ENCODE assay signal across 14 cellular contexts in the genomic region with DNA sequence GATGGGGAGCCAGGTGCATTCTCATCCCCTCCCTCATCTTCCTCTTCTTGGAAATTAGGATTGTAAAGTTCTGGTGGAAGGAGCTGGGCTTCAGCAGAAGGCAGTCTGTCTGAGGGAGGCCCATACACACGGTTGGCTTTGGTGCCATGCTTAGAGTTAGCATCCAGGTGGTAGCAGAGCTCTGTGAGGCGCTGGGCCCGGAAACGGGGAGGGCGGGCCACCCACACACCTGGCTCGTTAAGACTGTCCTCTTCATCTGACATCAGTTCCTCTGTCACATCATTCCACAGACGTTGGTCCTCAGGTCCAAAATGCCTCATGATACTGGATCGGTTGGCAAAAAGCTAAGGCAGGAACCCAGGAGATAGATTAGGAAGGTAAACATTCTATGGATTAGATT. TPM values are rescaled to one million over a fixed set of nuclear protein-coding genes. Genes with fewer than 3 reads are reported as not detected.
DNase-seq lines count a peak whose midpoint lies in the region; ATAC-seq and TF ChIP-seq lines count a peak whose summit lies in the region.
"Had no signal": no experiment of that assay in that cellular context is flagged by ENCODE, and none has a peak within 500 bp of the region (broad histone marks: within the 10 kb centered on the region; RNA-seq: fewer than 3 reads in every experiment).

No MANE protein-coding gene starts in this region.

- H3K4me1 Mint-ChIP-seq in glutamatergic neuron (ENCODE audit: low read depth, unreplicated experiment), result no peaks in the 10 kb centered on the region
- H3K4me1 Mint-ChIP-seq in activated T-helper 17 cell treated with anti-CD3 and anti-CD28 coated beads, Interleukin-2, amount 50 U/mL, for 72 hours, result no peaks in the 10 kb centered on the region

- H3K79me2 ChIP-seq in OCI-LY1 (ENCODE audit: insufficient read depth, low read length), result no peaks in the 10 kb centered on the region
- no peaks in the 10 kb centered on the region for H3K79me2 ChIP-seq in Karpas-422 (ENCODE audit: low read length)

- DNase-seq in glutamatergic neuron, result no peak
- DNase-seq in suprapubic skin (ENCODE audit: low spot score in 2 of 2), result peak; percentile 44 to 63
- no peak for DNase-seq in Karpas-422

- H4K20me1 ChIP-seq in OCI-LY1 (ENCODE audit: insufficient read depth, low read length), result no peaks in the 10 kb centered on the region
- no peaks in the 10 kb centered on the region for H4K20me1 ChIP-seq in Karpas-422 (ENCODE audit: insufficient read depth, low read depth, low read length)

- TF ChIP-seq CTCF in OCI-LY1 (IDR thresholded peaks at IDR 0.05; ENCODE audit: low read length), result no peak
- no peak for TF ChIP-seq CTCF in glutamatergic neuron (IDR thresholded peaks at IDR 0.05; ENCODE audit: partially characterized antibody, unreplicated experiment)
- TF ChIP-seq CTCF in suprapubic skin (IDR thresholded peaks at IDR 0.05), result no peak

- H3K9me3 ChIP-seq in OCI-LY1 (ENCODE audit: low read length) (no peaks in the 10 kb centered on the region), suprapubic skin (no peaks in the 10 kb centered on the region), Karpas-422 (ENCODE audit: low read length) (no peaks in the 10 kb centered on the region)
- H3K9me3 ChIP-seq: BLaER1, HAP-1 had no signal

- no peak for TF ChIP-seq EP300 in suprapubic skin (IDR thresholded peaks at IDR 0.05)

- H3K4me2 ChIP-seq in OCI-LY1 (ENCODE audit: low read length) (no peak overlapping the region), Karpas-422 (ENCODE audit: low read depth, low read length, poor library complexity, severe bottlenecking) (no peak overlapping the region)
- H3K4me2 ChIP-seq: BLaER1, GM23338, PC-9 had no signal

- H2AFZ ChIP-seq in OCI-LY1 (ENCODE audit: low read length) (no peak overlapping the region), Karpas-422 (ENCODE audit: low read length) (no peak overlapping the region)
- H2AFZ ChIP-seq: GM23338, PC-9 had no signal

- no peak for TF ChIP-seq POLR2A in suprapubic skin (IDR thresholded peaks at IDR 0.05)

- H3K9me3 Mint-ChIP-seq in glutamatergic neuron (ENCODE audit: unreplicated experiment), result no peaks in the 10 kb centered on the region
- no peaks in the 10 kb centered on the region for H3K9me3 Mint-ChIP-seq in activated T-helper 17 cell treated with anti-CD3 and anti-CD28 coated beads, Interleukin-2, amount 50 U/mL, for 72 hours
- H3K9me3 Mint-ChIP-seq: CD4-positive, CD25-positive, alpha-beta regulatory T cell had no signal

- 81% methylated on average over 8 of the region's 8 CpGs for WGBS in suprapubic skin

- H3K27me3 Mint-ChIP-seq in glutamatergic neuron (ENCODE audit: unreplicated experiment), result no peaks in the 10 kb centered on the region
- no peaks in the 10 kb centered on the region for H3K27me3 Mint-ChIP-seq in activated T-helper 17 cell treated with anti-CD3 and anti-CD28 coated beads, Interleukin-2, amount 50 U/mL, for 72 hours
- H3K27me3 Mint-ChIP-seq: CD4-positive, CD25-positive, alpha-beta regulatory T cell had no signal

- H3K4me1 ChIP-seq in OCI-LY1 (ENCODE audit: insufficient read depth, low read length, severe bottlenecking) (peaks cover 14% of the 10 kb centered on the region), suprapubic skin (peaks cover 12% of the 10 kb centered on the region), Karpas-422 (ENCODE audit: low read length) (no peaks in the 10 kb centered on the region)

- no peak for ATAC-seq in activated T-helper 17 cell treated with anti-CD3 and anti-CD28 coated beads, Interleukin-2, amount 50 U/mL, for 72 hours (replicated peaks)

- H3K9me2 ChIP-seq in OCI-LY1 (ENCODE audit: low read depth, low read length) (no peaks in the 10 kb centered on the region), Karpas-422 (replicated peaks; ENCODE audit: insufficient read depth, low read length) (no peaks in the 10 kb centered on the region)

- no peak overlapping the region for H3K9ac ChIP-seq in OCI-LY1 (ENCODE audit: low read length)
- H3K9ac ChIP-seq in Karpas-422 (ENCODE audit: low read length), result no peak overlapping the region
- H3K9ac ChIP-seq: BLaER1 had no signal

- H3K36me3 Mint-ChIP-seq in glutamatergic neuron (ENCODE audit: unreplicated experiment), result no peaks in the 10 kb centered on the region
- no peaks in the 10 kb centered on the region for H3K36me3 Mint-ChIP-seq in activated T-helper 17 cell treated with anti-CD3 and anti-CD28 coated beads, Interleukin-2, amount 50 U/mL, for 72 hours (ENCODE audit: low read depth)

- H3K27ac Mint-ChIP-seq in glutamatergic neuron (ENCODE audit: unreplicated experiment), result peak overlapping the region; percentile 2
- H3K27ac Mint-ChIP-seq in activated T-helper 17 cell treated with anti-CD3 and anti-CD28 coated beads, Interleukin-2, amount 50 U/mL, for 72 hours, result no peak overlapping the region
- H3K27ac Mint-ChIP-seq: CD4-positive, CD25-positive, alpha-beta regulatory T cell; GM23338 had no signal

- H3K27me3 ChIP-seq in OCI-LY1 (ENCODE audit: insufficient read depth, low read length) (0 out of 2 replicates have a peak, but pooled peaks cover 3% of the 10 kb centered on the region), suprapubic skin (no peaks in the 10 kb centered on the region), Karpas-422 (ENCODE audit: low read length) (no peaks in the 10 kb centered on the region)
- H3K27me3 ChIP-seq: BLaER1 had no signal

- peak overlapping the region; percentile 12 for H3K27ac ChIP-seq in OCI-LY1 (ENCODE audit: low read depth, low read length, poor library complexity, severe bottlenecking)
- no peak overlapping the region for H3K27ac ChIP-seq in suprapubic skin
- H3K27ac ChIP-seq in Karpas-422 (ENCODE audit: low read length), result no peak overlapping the region
- H3K27ac ChIP-seq: BLaER1, PC-9 had no signal

- no peaks in the 10 kb centered on the region for H3F3A ChIP-seq in OCI-LY1 (ENCODE audit: insufficient read depth, low read length)

- H3K4me3 Mint-ChIP-seq in glutamatergic neuron (ENCODE audit: unreplicated experiment), result no peak overlapping the region
- no peak overlapping the region for H3K4me3 Mint-ChIP-seq in activated T-helper 17 cell treated with anti-CD3 and anti-CD28 coated beads, Interleukin-2, amount 50 U/mL, for 72 hours
- H3K4me3 Mint-ChIP-seq: CD4-positive, CD25-positive, alpha-beta regulatory T cell; GM23338 had no signal

- H3K36me3 ChIP-seq in OCI-LY1 (ENCODE audit: insufficient read depth, low read length) (peaks cover 12% of the 10 kb centered on the region; the same call in 1 of the 2 replicates), suprapubic skin (peaks cover 27% of the 10 kb centered on the region), Karpas-422 (ENCODE audit: insufficient read depth, low read length) (no peaks in the 10 kb centered on the region)

- H3K4me3 ChIP-seq in OCI-LY1 (ENCODE audit: low read depth, low read length, poor library complexity, severe bottlenecking) (no peak overlapping the region), suprapubic skin (no peak overlapping the region), Karpas-422 (ENCODE audit: low read length) (no peak overlapping the region)
- H3K4me3 ChIP-seq: BLaER1, GM23338, HAP-1, PC-9 had no signal

RNA-seq across cellular contexts. Expression of gene AJUBA, which starts 4.9 kb away (rescaled TPM):
- total RNA-seq in glutamatergic neuron (ENCODE audit: unreplicated experiment) (0.34 TPM), suprapubic skin (100 to 1,000 TPM in 1 of 4 donors, 10 to 100 TPM in 3; 66.0 to 120 (median 79.2) TPM)
- total RNA-seq in Karpas-422 (2014; rRNA removed; shearing (Covaris generic); ENCODE audit: low replicate concordance), result not detected in 2 replicates
- 1 to 10 TPM; 1.1 to 7.5 TPM for total RNA-seq in activated T-helper 17 cell treated with anti-CD3 and anti-CD28 coated beads, Interleukin-2, amount 50 U/mL, for 72 hours

RNA-seq across cellular contexts. Expression of gene C14orf93, which starts 22.7 kb away (rescaled TPM):
- total RNA-seq in glutamatergic neuron (ENCODE audit: unreplicated experiment) (12.1 TPM), suprapubic skin (10 to 100 TPM; 19.1 to 32.9 (median 24.3) TPM)
- 21.6 and 43.2 TPM in 2 replicates for total RNA-seq in Karpas-422 (2014; rRNA removed; shearing (Covaris generic); ENCODE audit: low replicate concordance)
- total RNA-seq in activated T-helper 17 cell treated with anti-CD3 and anti-CD28 coated beads, Interleukin-2, amount 50 U/mL, for 72 hours, result 1 to 10 TPM; 8.5 to 9.6 TPM

RNA-seq across cellular contexts. Expression of gene HAUS4, which starts 30.4 kb away (rescaled TPM):
- total RNA-seq in glutamatergic neuron (ENCODE audit: unreplicated experiment), result 9.7 TPM
- 100 to 1,000 TPM in 2 of 4 donors, 10 to 100 TPM in 2; 43.1 to 119 (median 96.3) TPM for total RNA-seq in suprapubic skin
- total RNA-seq in Karpas-422 (2014; rRNA removed; shearing (Covaris generic); ENCODE audit: low replicate concordance), result 45.9 and 52.4 TPM in 2 replicates
- total RNA-seq in activated T-helper 17 cell treated with anti-CD3 and anti-CD28 coated beads, Interleukin-2, amount 50 U/mL, for 72 hours, result 10 to 100 TPM; 60.6 to 78.5 TPM

RNA-seq across cellular contexts. Expression of gene PSMB5, which starts 47.4 kb away (rescaled TPM):
- total RNA-seq in glutamatergic neuron (ENCODE audit: unreplicated experiment), result 289 TPM
- total RNA-seq in suprapubic skin, result 100 to 1,000 TPM in 3 of 4 donors, 10 to 100 TPM in 1; 59.7 to 167 (median 135) TPM
- 65.4 and 67.1 TPM in 2 replicates for total RNA-seq in Karpas-422 (2014; rRNA removed; shearing (Covaris generic); ENCODE audit: low replicate concordance)
- 100 to 1,000 TPM in 1 of 2 donors, 10 to 100 TPM in 1; 85.8 to 151 TPM for total RNA-seq in activated T-helper 17 cell treated with anti-CD3 and anti-CD28 coated beads, Interleukin-2, amount 50 U/mL, for 72 hours

RNA-seq across cellular contexts. Expression of gene PSMB11, which starts 54.7 kb away (rescaled TPM):
- not detected for total RNA-seq in glutamatergic neuron (ENCODE audit: unreplicated experiment)
- not detected for total RNA-seq in suprapubic skin
- not detected in 2 replicates for total RNA-seq in Karpas-422 (2014; rRNA removed; shearing (Covaris generic); ENCODE audit: low replicate concordance)
- total RNA-seq in activated T-helper 17 cell treated with anti-CD3 and anti-CD28 coated beads, Interleukin-2, amount 50 U/mL, for 72 hours, result not detected
- total RNA-seq: CD4-positive, CD25-positive, alpha-beta regulatory T cell; IMR-90; PC-9; Right ventricle myocardium superior; RPMI7951; SK-MEL-5 had no signal

Comparison
In these comparisons a context has a peak if more than half of its experiments do, and no peak if none do; other contexts are left out.
1. DNase-seq: peak in suprapubic skin (2 of 2); none in glutamatergic neuron (single experiment) and Karpas-422 (single experiment).
2. RNA of gene AJUBA, which starts 4.9 kb away (total RNA-seq): 66.0 to 120 TPM in suprapubic skin; 1.1 to 7.5 TPM in activated T-helper 17 cell treated with anti-CD3 and anti-CD28 coated beads, Interleukin-2, amount 50 U/mL, for 72 hours, 0.34 TPM in glutamatergic neuron (single experiment) and not detected in Karpas-422; every median in the first group is over 4 times any median in the second.